Comparison of ENCODE assay signal across 1 cellular context in the genomic region with DNA sequence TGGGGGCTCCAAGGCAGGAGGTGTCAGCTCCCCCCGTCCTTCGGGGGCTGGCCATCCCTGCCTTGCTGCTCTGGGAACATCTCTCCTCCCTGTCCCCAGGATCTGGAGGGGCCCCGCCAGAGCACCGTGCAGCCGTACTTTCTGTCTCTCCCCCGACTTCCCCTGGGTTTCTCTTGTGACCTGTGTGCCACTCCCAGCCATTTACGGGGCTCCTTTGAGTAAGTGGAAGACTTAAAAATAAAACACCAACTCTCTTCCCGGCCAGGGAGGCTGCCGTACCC.
TF ChIP-seq lines count a peak whose summit lies in the region.

No MANE protein-coding gene starts in this region.

TF ChIP-seq in A549, 52 proteins besides CTCF, POLR2A, EP300 and RAD21 (continued from another document):
- TF ChIP-seq HOXB13 (CRISPR knock-in tag; IDR thresholded peaks at IDR 0.05; ENCODE audit: low read depth) = no peak
- TF ChIP-seq, protein P1, sequence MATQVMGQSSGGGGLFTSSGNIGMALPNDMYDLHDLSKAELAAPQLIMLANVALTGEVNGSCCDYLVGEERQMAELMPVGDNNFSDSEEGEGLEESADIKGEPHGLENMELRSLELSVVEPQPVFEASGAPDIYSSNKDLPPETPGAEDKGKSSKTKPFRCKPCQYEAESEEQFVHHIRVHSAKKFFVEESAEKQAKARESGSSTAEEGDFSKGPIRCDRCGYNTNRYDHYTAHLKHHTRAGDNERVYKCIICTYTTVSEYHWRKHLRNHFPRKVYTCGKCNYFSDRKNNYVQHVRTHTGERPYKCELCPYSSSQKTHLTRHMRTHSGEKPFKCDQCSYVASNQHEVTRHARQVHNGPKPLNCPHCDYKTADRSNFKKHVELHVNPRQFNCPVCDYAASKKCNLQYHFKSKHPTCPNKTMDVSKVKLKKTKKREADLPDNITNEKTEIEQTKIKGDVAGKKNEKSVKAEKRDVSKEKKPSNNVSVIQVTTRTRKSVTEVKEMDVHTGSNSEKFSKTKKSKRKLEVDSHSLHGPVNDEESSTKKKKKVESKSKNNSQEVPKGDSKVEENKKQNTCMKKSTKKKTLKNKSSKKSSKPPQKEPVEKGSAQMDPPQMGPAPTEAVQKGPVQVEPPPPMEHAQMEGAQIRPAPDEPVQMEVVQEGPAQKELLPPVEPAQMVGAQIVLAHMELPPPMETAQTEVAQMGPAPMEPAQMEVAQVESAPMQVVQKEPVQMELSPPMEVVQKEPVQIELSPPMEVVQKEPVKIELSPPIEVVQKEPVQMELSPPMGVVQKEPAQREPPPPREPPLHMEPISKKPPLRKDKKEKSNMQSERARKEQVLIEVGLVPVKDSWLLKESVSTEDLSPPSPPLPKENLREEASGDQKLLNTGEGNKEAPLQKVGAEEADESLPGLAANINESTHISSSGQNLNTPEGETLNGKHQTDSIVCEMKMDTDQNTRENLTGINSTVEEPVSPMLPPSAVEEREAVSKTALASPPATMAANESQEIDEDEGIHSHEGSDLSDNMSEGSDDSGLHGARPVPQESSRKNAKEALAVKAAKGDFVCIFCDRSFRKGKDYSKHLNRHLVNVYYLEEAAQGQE (IDR thresholded peaks at IDR 0.05) = no peak
- TF ChIP-seq EHMT2 (IDR thresholded peaks at IDR 0.05; ENCODE audit: low read depth) = no peak
- no peak for TF ChIP-seq CBX8 (IDR thresholded peaks at IDR 0.05)
- no peak for TF ChIP-seq HOXA7 (CRISPR knock-in tag; IDR thresholded peaks at IDR 0.05)
- no peak for TF ChIP-seq HOXB5 (CRISPR knock-in tag; IDR thresholded peaks at IDR 0.05)
- no peak for TF ChIP-seq NFE2L2 (conservative IDR thresholded peaks at IDR 0.05; ENCODE audit: low read length)
